34 cellular contexts compared by ENCODE assay signal in the genomic region with DNA sequence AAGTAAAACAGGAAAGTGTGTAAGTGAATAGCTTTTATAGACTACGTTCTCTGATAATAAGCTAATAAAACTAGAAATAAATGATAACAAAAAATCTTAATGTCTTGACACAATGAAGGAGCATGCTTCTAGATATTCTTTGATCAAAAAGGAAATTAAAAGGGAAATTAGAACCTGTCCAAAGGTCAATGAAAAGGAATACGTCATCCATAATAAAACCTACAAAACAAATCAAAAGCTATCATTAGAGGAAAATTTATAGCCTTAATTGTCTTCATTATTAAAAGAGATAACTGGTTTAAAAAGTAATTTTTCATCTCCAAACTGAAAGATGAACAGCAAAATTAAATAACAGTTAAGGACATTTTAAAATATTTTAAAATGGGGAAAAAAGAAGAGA.
"Had no signal": no experiment of that assay in that cellular context is flagged by ENCODE, and none has a peak within 500 bp of the region (broad histone marks: within the 10 kb centered on the region; RNA-seq: fewer than 3 reads in every experiment).

No MANE protein-coding gene starts in this region.

- FAIRE-seq: astrocyte, TTC549 had no signal

- DNase-seq: activated B cell treated with CpG ODN at 0.5 μM for 24 hours; activated CD4-positive, alpha-beta memory T cell treated with anti-CD3 and anti-CD28 coated beads for 36 hours; activated CD4-positive, alpha-beta T cell treated with anti-CD3 and anti-CD28 coated beads for 4 hours; activated CD4-positive, alpha-beta T cell treated with anti-CD3 and anti-CD28 coated beads, Interleukin-2, amount 10 ng/mL, durations not matched to agents 24 days and 14 days; activated CD4-positive, alpha-beta T cell treated with anti-CD3 and anti-CD28 coated beads, Interleukin-2, amount 50 U/mL, for 1 hour; activated CD4-positive, alpha-beta T cell treated with anti-CD3 and anti-CD28 coated beads, Interleukin-2, amount 50 U/mL, for 4 hours; activated CD4-positive, CD25-positive, alpha-beta regulatory T cell treated with anti-CD3 and anti-CD28 coated beads, Interleukin-2, amount 50 U/mL, for 72 hours; activated CD8-positive, alpha-beta memory T cell treated with anti-CD3 and anti-CD28 coated beads, Interleukin-2, amount 50 U/mL, for 4 hours; activated CD8-positive, alpha-beta T cell treated with anti-CD3 and anti-CD28 coated beads for 36 hours; activated effector memory CD4-positive, alpha-beta T cell treated with Interleukin-2 at 50 U/mL for 16 hours; activated gamma-delta T cell; activated naive CD4-positive, alpha-beta T cell; activated naive CD4-positive, alpha-beta T cell treated with anti-CD3 and anti-CD28 coated beads for 36 hours; activated naive CD4-positive, alpha-beta T cell treated with anti-CD3 and anti-CD28 coated beads, Interleukin-2, amount 50 U/mL, for 16 hours; activated naive CD8-positive, alpha-beta T cell treated with anti-CD3 and anti-CD28 coated beads for 36 hours; activated T-cell treated with anti-CD3 and anti-CD28 coated beads for 4 hours; activated T-cell treated with anti-CD3 and anti-CD28 coated beads, Interleukin-2, amount 50 U/mL, for 1 hour; activated T-cell treated with anti-CD3 and anti-CD28 coated beads, Interleukin-2, amount 50 U/mL, for 4 hours; activated T-cell treated with anti-CD3 and anti-CD28 coated beads, Interleukin-2, amount 50 U/mL, for 72 hours; adrenal gland; amniotic stem cell; aorta; body of pancreas; brain microvascular endothelial cell; central memory CD4-positive, alpha-beta T cell; T-cell; T-helper 17 cell; T1000 had no signal

- H3K27ac ChIP-seq: adrenal gland, body of pancreas, brain microvascular endothelial cell, breast epithelium, VCaP had no signal

- H3K9me3 ChIP-seq: adrenal gland, body of pancreas, breast epithelium had no signal

- H3K4me3 ChIP-seq: adrenal gland, body of pancreas, breast epithelium had no signal

- ATAC-seq: activated CD8-positive, alpha-beta T cell treated with anti-CD3 and anti-CD28 coated beads for 36 hours; activated naive CD4-positive, alpha-beta T cell treated with anti-CD3 and anti-CD28 coated beads, Interleukin-2, amount 50 U/mL, for 72 hours; activated T-cell treated with anti-CD3 and anti-CD28 coated beads, Interleukin-2, amount 50 U/mL, for 4 hours; activated T-cell treated with anti-CD3 and anti-CD28 coated beads, Interleukin-2, amount 50 U/mL, for 72 hours; activated T-helper 17 cell treated with anti-CD3 and anti-CD28 coated beads, Interleukin-2, amount 50 U/mL, for 72 hours; body of pancreas; T-cell; T-helper 17 cell had no signal

- H3K4me1 ChIP-seq: adrenal gland, body of pancreas, breast epithelium had no signal

- H3K36me3 ChIP-seq: adrenal gland, brain microvascular endothelial cell, breast epithelium had no signal

- H3K27me3 ChIP-seq: adrenal gland, body of pancreas, brain microvascular endothelial cell, breast epithelium had no signal
